In the genomic region with DNA sequence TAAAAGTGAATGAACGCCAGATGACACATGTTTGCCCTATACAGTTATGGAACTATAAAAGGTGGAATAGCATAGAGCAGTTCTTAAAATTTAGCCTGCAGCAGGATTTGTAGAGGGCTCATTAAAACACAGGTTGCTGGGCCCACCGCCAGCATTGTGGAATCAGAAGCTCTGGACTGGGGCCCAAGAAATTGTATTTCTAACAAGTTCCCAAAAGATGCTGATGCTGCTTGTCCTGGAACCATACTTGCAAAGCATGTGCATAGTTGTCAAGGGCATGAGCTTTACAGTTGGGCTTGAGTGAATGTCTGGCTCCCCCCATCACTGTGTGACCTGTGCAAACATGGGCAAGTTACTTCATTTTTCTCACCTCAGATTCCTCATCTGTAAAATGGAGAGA, we compare ENCODE assay signal across 22 cellular contexts. TPM values are rescaled to one million over a fixed set of nuclear protein-coding genes. Genes with fewer than 3 reads are reported as not detected.
"Had no signal": no experiment of that assay in that cellular context is flagged by ENCODE, and none has a peak within 500 bp of the region (broad histone marks: within the 10 kb centered on the region; RNA-seq: fewer than 3 reads in every experiment).

No MANE protein-coding gene starts in this region.

- ATAC-seq: Panc1, PC-3, Right ventricle myocardium inferior, SK-N-SH treated with all-trans-retinoic acid at 6 μM for 48 hours had no signal

- DNase-seq: KBM-7; MG63; NCI-H1092; NCI-H1105 treated with DMSO at 0.1 percent for 48 hours; NCI-H1417 treated with DMSO at 0.1 percent for 48 hours; NCI-H146; NCI-H1694 treated with DMSO at 0.1 percent for 48 hours; NCI-H1930; NCI-H2081; NCI-H2107; NCI-H2227 treated with DMSO at 0.1 percent for 48 hours; NCI-H510A treated with DMSO at 0.1 percent for 48 hours; NCI-H526; NCI-H748 treated with DMSO at 0.1 percent for 48 hours; NK-92 treated with Interleukin-12 subunit alpha and Interleukin-12 subunit beta, amount 100 ng/mL, for 24 hours; PC-3; SHP77 treated with DMSO at 0.1 percent for 48 hours; SJCRH30 had no signal

RNA-seq across cellular contexts. Expression of a gene that starts 37.5 kb away (rescaled TPM):
- total RNA-seq: OCI-LY7, PC-3, Right ventricle myocardium inferior, SJCRH30 had no signal
